In genomic region chr12:48936379-48936979, GRCh38 we compare ENCODE assay signal across 9 cellular contexts. TPM values are rescaled to one million over a fixed set of nuclear protein-coding genes. Genes with fewer than 3 reads are reported as not detected.
DNase-seq lines count a peak whose midpoint lies in the region; ATAC-seq, FAIRE-seq and TF ChIP-seq lines count a peak whose summit lies in the region.
"Had no signal": no experiment of that assay in that cellular context is flagged by ENCODE, and none has a peak within 500 bp of the region (broad histone marks: within the 10 kb centered on the region; RNA-seq: fewer than 3 reads in every experiment).

No MANE protein-coding gene starts in this region.

- peak; percentile 73 for TF ChIP-seq RAD21 in SK-N-SH (IDR thresholded peaks at IDR 0.05; ENCODE audit: low read length)

- no peak overlapping the region for H3K9ac ChIP-seq in SK-N-SH

- H3F3A ChIP-seq in SK-N-SH (replicated peaks; ENCODE audit: insufficient read depth) = peaks cover 17% of the 10 kb centered on the region

- no peak overlapping the region for H3K4me2 ChIP-seq in SK-N-SH

- no peak overlapping the region for H2AFZ ChIP-seq in SK-N-SH (ENCODE audit: low read depth)

- H3K36me3 Mint-ChIP-seq in activated naive CD4-positive, alpha-beta T cell treated with anti-CD3 and anti-CD28 coated beads, Interleukin-2, amount 10 ng/mL, durations not matched to agents 7 days and 5 days = peaks cover 42% of the 10 kb centered on the region

- no peak for FAIRE-seq in urothelium cell line (lab: Jason Lieb, UNC)
- FAIRE-seq: colon had no signal

- DNase-seq in DMS79 treated with DMSO at 0.1 percent for 48 hours (lab: John Stamatoyannopoulos, UW) (peak; percentile 15), KBM-7 (peak; percentile 81), SK-N-SH (peak; percentile 88), head of caudate nucleus (peak; percentile 38 to 91 (median 78)), posterior vena cava (ENCODE audit: low spot score) (peak; percentile 90), urothelium cell line (ENCODE audit: low spot score) (peak; percentile 83)
- DNase-seq in activated naive CD4-positive, alpha-beta T cell treated with anti-CD3 and anti-CD28 coated beads, Interleukin-2, amount 10 ng/mL, durations not matched to agents 7 days and 5 days = peak; percentile 88

- POLR2A ChIA-PET in SK-N-SH (lab: Yijun Ruan, JAX) = no interaction called here

- intact Hi-C loops in head of caudate nucleus (cut with DNase I) = loop anchor here (5.0 kb wide), 1 partner anchor 79 kb away; no protein-coding TSS in a partner anchor
- intact Hi-C loops in posterior vena cava (cut with DNase I) = no loop called here

- no peaks in the 10 kb centered on the region for H3K27me3 Mint-ChIP-seq in activated naive CD4-positive, alpha-beta T cell treated with anti-CD3 and anti-CD28 coated beads, Interleukin-2, amount 10 ng/mL, durations not matched to agents 7 days and 5 days

- H3K27ac Mint-ChIP-seq in activated naive CD4-positive, alpha-beta T cell treated with anti-CD3 and anti-CD28 coated beads, Interleukin-2, amount 10 ng/mL, durations not matched to agents 7 days and 5 days = no peak overlapping the region

- H4K20me1 ChIP-seq in SK-N-SH (ENCODE audit: insufficient read depth) = peaks cover 53% of the 10 kb centered on the region

- H3K4me3 ChIP-seq in SK-N-SH (ENCODE audit: low read depth in 2 of 2, low read length in 1 of 2) = peak overlapping the region in 1 of 2 experiments; percentile 31; a peak in 1 of 4 replicates

- peaks cover 42 to 74% of the 10 kb centered on the region in 2 experiments for H3K36me3 ChIP-seq in SK-N-SH (replicated peaks in 1 of 2; ENCODE audit: control insufficient read depth in 1 of 2, insufficient read depth in 2 of 2, low read length in 1 of 2)

- H3K4me1 ChIP-seq in SK-N-SH (ENCODE audit: control insufficient read depth in 1 of 2, insufficient read depth in 2 of 2, low read depth in 1 of 2, low read length in 1 of 2) = no peaks in the 10 kb centered on the region

- no peaks in the 10 kb centered on the region for H3K9me2 ChIP-seq in SK-N-SH

- H3K27ac ChIP-seq in SK-N-SH (ENCODE audit: low read depth in 2 of 2, low read length in 1 of 2) = no peak overlapping the region

- ATAC-seq in GM21381 (IDR thresholded peaks at IDR 0.05; ENCODE audit: unreplicated experiment) = no peak

- in situ Hi-C loops in KBM-7 (cut with MboI; ENCODE audit: low pct_unique_long_range_greater_than_20kb, low sequenced_read_pairs) = no loop called here

- no peak overlapping the region for H3K4me3 Mint-ChIP-seq in activated naive CD4-positive, alpha-beta T cell treated with anti-CD3 and anti-CD28 coated beads, Interleukin-2, amount 10 ng/mL, durations not matched to agents 7 days and 5 days

- peaks cover 6% of the 10 kb centered on the region; the same call in 1 of the 2 replicates for H3K79me2 ChIP-seq in SK-N-SH (ENCODE audit: insufficient read depth)

- peak; percentile 94 for TF ChIP-seq CTCF in SK-N-SH (IDR thresholded peaks at IDR 0.05)

- peaks cover 11% of the 10 kb centered on the region for H3K4me1 Mint-ChIP-seq in activated naive CD4-positive, alpha-beta T cell treated with anti-CD3 and anti-CD28 coated beads, Interleukin-2, amount 10 ng/mL, durations not matched to agents 7 days and 5 days

- CTCF ChIA-PET in SK-N-SH (lab: Yijun Ruan, JAX) = interaction anchor here (0.6 to 4.6 kb wide), 34 partner anchors 8 to 97 kb away, joined by 3 to 31 read pairs (median 5); partner anchors contain the start of genes DDN, DDX23, FKBP11 and RND1
- CTCF ChIA-PET in activated naive CD4-positive, alpha-beta T cell treated with anti-CD3 and anti-CD28 coated beads, Interleukin-2, amount 10 ng/mL, durations not matched to agents 7 days and 5 days (lab: Charles Lee) = interaction anchor here (0.7 to 7.7 kb wide), 23 partner anchors 10 to 117 kb away, joined by 3 to 77 read pairs (median 4); partner anchors contain the start of genes DDX23, FKBP11 and RND1

- H3K27me3 ChIP-seq in SK-N-SH (ENCODE audit: insufficient read depth) = no peaks in the 10 kb centered on the region

- H3K9me3 ChIP-seq in SK-N-SH = no peaks in the 10 kb centered on the region

- TF ChIP-seq EP300 in SK-N-SH (IDR thresholded peaks at IDR 0.05; ENCODE audit: borderline replicate concordance in 1 of 2, low read depth in 1 of 2, low read length in 1 of 2) = no peak

- H3K9me3 Mint-ChIP-seq in activated naive CD4-positive, alpha-beta T cell treated with anti-CD3 and anti-CD28 coated beads, Interleukin-2, amount 10 ng/mL, durations not matched to agents 7 days and 5 days = no peaks in the 10 kb centered on the region

TF ChIP-seq in SK-N-SH, 30 proteins besides CTCF, POLR2A, EP300 and RAD21:
- TF ChIP-seq SMC3 (IDR thresholded peaks at IDR 0.05; ENCODE audit: low read depth, low read length) = peak; percentile 51
- no peak for TF ChIP-seq RCOR1 (IDR thresholded peaks at IDR 0.05; ENCODE audit: low read length)

RNA-seq across cellular contexts. Expression of gene FKBP11, which starts 11.2 kb away (rescaled TPM):
- polyA plus RNA-seq in SK-N-SH (2012; rRNA removed) = 23.7 and 28.5 TPM in 2 replicates
- polyA plus RNA-seq in SK-N-SH (2012; cell fraction: cytosol; rRNA removed) = 12.1 and 14.1 TPM in 2 replicates
- polyA plus RNA-seq in SK-N-SH (2012; cell fraction: nucleus; rRNA removed) = 144 and 155 TPM in 2 replicates
- total RNA-seq in posterior vena cava = 10 to 100 TPM; 26.9 to 34.2 TPM

RNA-seq across cellular contexts. Expression of gene ARF3, which starts 20.8 kb away (rescaled TPM):
- 204 and 261 TPM in 2 replicates for polyA plus RNA-seq in SK-N-SH (2012; rRNA removed)
- polyA plus RNA-seq in SK-N-SH (2012; cell fraction: cytosol; rRNA removed) = 191 and 203 TPM in 2 replicates
- polyA plus RNA-seq in SK-N-SH (2012; cell fraction: nucleus; rRNA removed) = 152 and 174 TPM in 2 replicates
- 100 to 1,000 TPM; 127 to 130 TPM for total RNA-seq in posterior vena cava

RNA-seq across cellular contexts. Expression of gene WNT10B, which starts 35.1 kb away (rescaled TPM):
- polyA plus RNA-seq in SK-N-SH (2012; rRNA removed) = 0.11 and 0.18 TPM in 2 replicates
- 0.08 and 0.23 TPM in 2 replicates for polyA plus RNA-seq in SK-N-SH (2012; cell fraction: cytosol; rRNA removed)
- polyA plus RNA-seq in SK-N-SH (2012; cell fraction: nucleus; rRNA removed) = 0.33 and 0.54 TPM in 2 replicates
- total RNA-seq in posterior vena cava = 1 to 10 TPM in 1 of 2 donors, under 1 TPM in 1; 0.33 to 4.0 TPM

RNA-seq across cellular contexts. Expression of gene WNT1, which starts 41.6 kb away (rescaled TPM):
- not detected in 2 replicates for polyA plus RNA-seq in SK-N-SH (2012; rRNA removed)
- not detected in 2 replicates for polyA plus RNA-seq in SK-N-SH (2012; cell fraction: cytosol; rRNA removed)
- polyA plus RNA-seq in SK-N-SH (2012; cell fraction: nucleus; rRNA removed) = not detected in 2 replicates
- total RNA-seq in posterior vena cava = not detected

Comparison
In these comparisons a context has a peak if more than half of its experiments do, and no peak if none do; other contexts are left out.
1. DNase-seq: peak in every context shown above with its lines; median percentile 90 in posterior vena cava; 88 in SK-N-SH; 88 in activated naive CD4-positive, alpha-beta T cell treated with anti-CD3 and anti-CD28 coated beads, Interleukin-2, amount 10 ng/mL, durations not matched to agents 7 days and 5 days; 83 in urothelium cell line; 81 in KBM-7; 78 in head of caudate nucleus; 15 in DMS79 treated with DMSO at 0.1 percent for 48 hours.